Comparison of ENCODE assay signal across 11 cellular contexts in genomic region chr3:71070497-71071465, GRCh38.
A peak's percentile ranks its signal among the peaks of the same experiment; 100 is the strongest.
DNase-seq lines count a peak whose midpoint lies in the region; ATAC-seq and TF ChIP-seq lines count a peak whose summit lies in the region.
"Had no signal": no experiment of that assay in that cellular context is flagged by ENCODE, and none has a peak within 500 bp of the region (broad histone marks: within the 10 kb centered on the region; RNA-seq: fewer than 3 reads in every experiment).

No MANE protein-coding gene starts in this region.

- H3K9me3 ChIP-seq in CD4-positive, alpha-beta T cell (ENCODE audit: control insufficient read depth, low read length): no peaks in the 10 kb centered on the region
- H3K9me3 ChIP-seq in fibroblast of lung (ENCODE audit: control insufficient read depth, insufficient read depth, low read depth, low read length): no peaks in the 10 kb centered on the region

- H3K4me3 Mint-ChIP-seq in CD4-positive, alpha-beta T cell: peak overlapping the region; percentile 36
- no peak overlapping the region for H3K4me3 Mint-ChIP-seq in activated B cell treated with CpG ODN at 0.5 μM for 24 hours
- H3K4me3 Mint-ChIP-seq in osteocyte (ENCODE audit: unreplicated experiment): no peak overlapping the region

- H3K27me3 Mint-ChIP-seq in CD4-positive, alpha-beta T cell: no peaks in the 10 kb centered on the region
- H3K27me3 Mint-ChIP-seq in activated B cell treated with CpG ODN at 0.5 μM for 24 hours (no peaks in the 10 kb centered on the region), osteocyte (ENCODE audit: unreplicated experiment) (no peaks in the 10 kb centered on the region)

- no peak for ATAC-seq in CD4-positive, alpha-beta T cell (ENCODE audit: poor library complexity)
- no peak for ATAC-seq in activated B cell treated with CpG ODN at 0.5 μM for 24 hours (ENCODE audit: low read depth)
- ATAC-seq in GM19452 (IDR thresholded peaks at IDR 0.05; ENCODE audit: unreplicated experiment): no peak

- peaks cover 42% of the 10 kb centered on the region for H3K79me2 ChIP-seq in fibroblast of lung (ENCODE audit: control insufficient read depth, insufficient read depth, low read length)

- CTCF ChIA-PET in CD4-positive, alpha-beta T cell (lab: Charles Lee): interaction anchor here (0.7 to 1.6 kb wide), 8 partner anchors 9 to 94 kb away, joined by 3 to 6 read pairs (median 3); no protein-coding TSS in a partner anchor
- CTCF ChIA-PET in activated B cell treated with CpG ODN at 0.5 μM for 24 hours (lab: Charles Lee): interaction anchor here (0.7 to 2.0 kb wide), 15 partner anchors 9 to 441 kb away, joined by 3 to 8 read pairs (median 4); no protein-coding TSS in a partner anchor

- peak overlapping the region; percentile 18 for H3K27ac ChIP-seq in CD4-positive, alpha-beta T cell (ENCODE audit: low read depth, low read length)
- H3K27ac ChIP-seq in fibroblast of lung (ENCODE audit: insufficient read depth, low read length): peak overlapping the region; percentile 32
- H3K27ac ChIP-seq: GM23248 had no signal

- peak overlapping the region; percentile 86 for H3K27ac Mint-ChIP-seq in CD4-positive, alpha-beta T cell
- H3K27ac Mint-ChIP-seq in activated B cell treated with CpG ODN at 0.5 μM for 24 hours (peak overlapping the region; percentile 79), osteocyte (ENCODE audit: unreplicated experiment) (peak overlapping the region; percentile 41)

- H3K4me2 ChIP-seq in fibroblast of lung (ENCODE audit: extremely low read depth, insufficient read depth, low read length): peak overlapping the region; percentile 2

- no peaks in the 10 kb centered on the region for H3K27me3 ChIP-seq in CD4-positive, alpha-beta T cell (ENCODE audit: control insufficient read depth, insufficient read depth, low read length)
- no peaks in the 10 kb centered on the region for H3K27me3 ChIP-seq in fibroblast of lung (ENCODE audit: control insufficient read depth, insufficient read depth, low read length)

- H3K4me3 ChIP-seq in fibroblast of lung (replicated peaks in 1 of 4; ENCODE audit: control extremely low read depth in 1 of 4, insufficient read depth in 1 of 4, low read depth in 3 of 4, low read length in 4 of 4): no peak overlapping the region
- H3K4me3 ChIP-seq: GM23248 had no signal

- TF ChIP-seq CTCF in CD4-positive, alpha-beta T cell (IDR thresholded peaks at IDR 0.05): no peak
- TF ChIP-seq CTCF in activated B cell treated with CpG ODN at 0.5 μM for 24 hours (IDR thresholded peaks at IDR 0.05) (no peak), fibroblast of lung (conservative IDR thresholded peaks at IDR 0.05 in 1 of 2, IDR thresholded peaks at IDR 0.05 in 1 of 2; ENCODE audit: low read depth in 1 of 2, low read length in 2 of 2) (no peak), osteocyte (IDR thresholded peaks at IDR 0.05) (no peak)

- no peak for DNase-seq in CD4-positive, alpha-beta T cell
- DNase-seq in activated B cell treated with CpG ODN at 0.5 μM for 24 hours (no peak), fibroblast of lung (ENCODE audit: low read depth in 2 of 2) (no peak), osteocyte (ENCODE audit: extremely low spot score, unreplicated experiment) (no peak), amygdala (lab: John Stamatoyannopoulos, UW) (no peak), DMS 273 treated with DMSO at 0.1 percent for 48 hours (lab: John Stamatoyannopoulos, UW) (no peak), middle frontal gyrus (ENCODE audit: extremely low spot score, low spot score) (no peak)
- DNase-seq: KG1, NCI-H2029 treated with DMSO at 0.1 percent for 48 hours had no signal

- H3K9ac ChIP-seq in fibroblast of lung (ENCODE audit: insufficient read depth, low read length): no peak overlapping the region
- H3K9ac ChIP-seq: GM23248 had no signal

- no peaks in the 10 kb centered on the region for H3K36me3 ChIP-seq in fibroblast of lung (ENCODE audit: control insufficient read depth, insufficient read depth, low read length)

- no peaks in the 10 kb centered on the region for H4K20me1 ChIP-seq in fibroblast of lung (ENCODE audit: control insufficient read depth, extremely low read depth, insufficient read depth, low read length)

- intact Hi-C loops in CD4-positive, alpha-beta T cell (cut with DNase I, micrococcal nuclease): loop anchor here (1.0 to 10.0 kb wide), 5 partner anchors 60 to 520 kb away; no protein-coding TSS in a partner anchor
- intact Hi-C loops in activated B cell treated with CpG ODN at 0.5 μM for 24 hours (cut with micrococcal nuclease): loop anchor here (1.0 to 5.0 kb wide), 5 partner anchors 8 to 538 kb away; no protein-coding TSS in a partner anchor

- POLR2A ChIA-PET in CD4-positive, alpha-beta T cell (lab: Charles Lee): interaction anchor here (0.6 to 1.6 kb wide), 6 partner anchors 9 to 512 kb away, joined by 3 to 7 read pairs (median 4); partner anchors contain the start of gene FOXP1
- POLR2A ChIA-PET in activated B cell treated with CpG ODN at 0.5 μM for 24 hours (lab: Charles Lee): interaction anchor here (0.6 to 34.8 kb wide), 9 partner anchors 1 to 514 kb away, joined by 3 to 785 read pairs (median 3); partner anchors contain the start of gene FOXP1

- no peak overlapping the region for H2AFZ ChIP-seq in fibroblast of lung (ENCODE audit: low read length)
- H2AFZ ChIP-seq: GM23248 had no signal

- H3K36me3 Mint-ChIP-seq in CD4-positive, alpha-beta T cell (ENCODE audit: low read depth): peaks cover 22% of the 10 kb centered on the region
- H3K36me3 Mint-ChIP-seq in activated B cell treated with CpG ODN at 0.5 μM for 24 hours (ENCODE audit: low read depth) (peaks cover 36% of the 10 kb centered on the region), osteocyte (ENCODE audit: unreplicated experiment) (peaks cover 2% of the 10 kb centered on the region)

- no peaks in the 10 kb centered on the region for H3K9me3 Mint-ChIP-seq in CD4-positive, alpha-beta T cell
- no peaks in the 10 kb centered on the region for H3K9me3 Mint-ChIP-seq in activated B cell treated with CpG ODN at 0.5 μM for 24 hours
- H3K9me3 Mint-ChIP-seq in osteocyte (ENCODE audit: unreplicated experiment): no peaks in the 10 kb centered on the region

- H3K4me1 ChIP-seq in fibroblast of lung (ENCODE audit: control insufficient read depth, extremely low read depth, insufficient read depth, low read length): peaks cover 17% of the 10 kb centered on the region

- peaks cover 86% of the 10 kb centered on the region for H3K4me1 Mint-ChIP-seq in CD4-positive, alpha-beta T cell (ENCODE audit: low read depth)
- H3K4me1 Mint-ChIP-seq in activated B cell treated with CpG ODN at 0.5 μM for 24 hours (peaks cover 96% of the 10 kb centered on the region), osteocyte (ENCODE audit: unreplicated experiment) (peaks cover 48% of the 10 kb centered on the region)
